ENCODE assay signal across 2 cellular contexts in the genomic region with DNA sequence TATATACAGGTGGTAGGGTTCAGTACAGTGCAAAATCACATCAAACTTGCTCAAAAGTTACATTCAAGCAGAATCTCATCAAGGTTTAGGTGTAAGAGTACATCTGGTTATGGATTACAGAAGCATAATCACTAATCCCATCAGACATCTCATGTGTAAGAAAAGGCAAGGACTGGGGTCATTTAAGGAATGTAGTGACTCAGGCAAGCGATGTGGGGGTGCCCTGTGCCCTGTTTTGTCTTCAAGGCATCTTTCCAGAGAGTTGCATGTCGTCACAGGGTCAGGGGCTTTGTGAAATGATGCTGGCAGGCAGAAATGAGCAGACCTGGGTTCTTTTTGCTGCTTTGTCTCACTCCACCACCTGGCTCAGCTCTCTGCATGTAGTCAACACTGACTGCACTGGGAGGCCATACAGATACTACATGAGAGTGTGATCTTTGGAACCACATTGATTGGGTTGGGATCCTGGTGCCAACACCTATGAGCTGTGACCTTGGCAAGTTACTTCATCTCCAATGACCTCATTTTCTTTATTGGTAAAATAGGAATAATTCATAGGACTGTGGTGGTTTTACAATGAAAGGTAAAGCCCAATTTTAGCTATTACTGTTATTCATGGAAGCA.
A peak's percentile ranks its signal among the peaks of the same experiment; 100 is the strongest.
TF ChIP-seq lines count a peak whose summit lies in the region.

No MANE protein-coding gene starts in this region.

TF ChIP-seq in HepG2, 621 proteins besides CTCF, POLR2A, EP300 and RAD21 (continues in another document):
- TF ChIP-seq, protein P1, sequence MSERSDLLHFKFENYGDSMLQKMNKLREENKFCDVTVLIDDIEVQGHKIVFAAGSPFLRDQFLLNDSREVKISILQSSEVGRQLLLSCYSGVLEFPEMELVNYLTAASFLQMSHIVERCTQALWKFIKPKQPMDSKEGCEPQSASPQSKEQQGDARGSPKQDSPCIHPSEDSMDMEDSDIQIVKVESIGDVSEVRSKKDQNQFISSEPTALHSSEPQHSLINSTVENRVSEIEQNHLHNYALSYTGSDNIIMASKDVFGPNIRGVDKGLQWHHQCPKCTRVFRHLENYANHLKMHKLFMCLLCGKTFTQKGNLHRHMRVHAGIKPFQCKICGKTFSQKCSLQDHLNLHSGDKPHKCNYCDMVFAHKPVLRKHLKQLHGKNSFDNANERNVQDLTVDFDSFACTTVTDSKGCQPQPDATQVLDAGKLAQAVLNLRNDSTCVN (CRISPR knock-in tag; IDR thresholded peaks at IDR 0.05; ENCODE audit: borderline replicate concordance): no peak
- TF ChIP-seq ZNF644 (CRISPR knock-in tag; IDR thresholded peaks at IDR 0.05; ENCODE audit: low read depth) (peak; percentile 87), RARA (CRISPR knock-in tag; IDR thresholded peaks at IDR 0.05) (0 out of 2 replicates have a peak, but pooled peaks have one; percentile 28)
- TF ChIP-seq, protein P2, sequence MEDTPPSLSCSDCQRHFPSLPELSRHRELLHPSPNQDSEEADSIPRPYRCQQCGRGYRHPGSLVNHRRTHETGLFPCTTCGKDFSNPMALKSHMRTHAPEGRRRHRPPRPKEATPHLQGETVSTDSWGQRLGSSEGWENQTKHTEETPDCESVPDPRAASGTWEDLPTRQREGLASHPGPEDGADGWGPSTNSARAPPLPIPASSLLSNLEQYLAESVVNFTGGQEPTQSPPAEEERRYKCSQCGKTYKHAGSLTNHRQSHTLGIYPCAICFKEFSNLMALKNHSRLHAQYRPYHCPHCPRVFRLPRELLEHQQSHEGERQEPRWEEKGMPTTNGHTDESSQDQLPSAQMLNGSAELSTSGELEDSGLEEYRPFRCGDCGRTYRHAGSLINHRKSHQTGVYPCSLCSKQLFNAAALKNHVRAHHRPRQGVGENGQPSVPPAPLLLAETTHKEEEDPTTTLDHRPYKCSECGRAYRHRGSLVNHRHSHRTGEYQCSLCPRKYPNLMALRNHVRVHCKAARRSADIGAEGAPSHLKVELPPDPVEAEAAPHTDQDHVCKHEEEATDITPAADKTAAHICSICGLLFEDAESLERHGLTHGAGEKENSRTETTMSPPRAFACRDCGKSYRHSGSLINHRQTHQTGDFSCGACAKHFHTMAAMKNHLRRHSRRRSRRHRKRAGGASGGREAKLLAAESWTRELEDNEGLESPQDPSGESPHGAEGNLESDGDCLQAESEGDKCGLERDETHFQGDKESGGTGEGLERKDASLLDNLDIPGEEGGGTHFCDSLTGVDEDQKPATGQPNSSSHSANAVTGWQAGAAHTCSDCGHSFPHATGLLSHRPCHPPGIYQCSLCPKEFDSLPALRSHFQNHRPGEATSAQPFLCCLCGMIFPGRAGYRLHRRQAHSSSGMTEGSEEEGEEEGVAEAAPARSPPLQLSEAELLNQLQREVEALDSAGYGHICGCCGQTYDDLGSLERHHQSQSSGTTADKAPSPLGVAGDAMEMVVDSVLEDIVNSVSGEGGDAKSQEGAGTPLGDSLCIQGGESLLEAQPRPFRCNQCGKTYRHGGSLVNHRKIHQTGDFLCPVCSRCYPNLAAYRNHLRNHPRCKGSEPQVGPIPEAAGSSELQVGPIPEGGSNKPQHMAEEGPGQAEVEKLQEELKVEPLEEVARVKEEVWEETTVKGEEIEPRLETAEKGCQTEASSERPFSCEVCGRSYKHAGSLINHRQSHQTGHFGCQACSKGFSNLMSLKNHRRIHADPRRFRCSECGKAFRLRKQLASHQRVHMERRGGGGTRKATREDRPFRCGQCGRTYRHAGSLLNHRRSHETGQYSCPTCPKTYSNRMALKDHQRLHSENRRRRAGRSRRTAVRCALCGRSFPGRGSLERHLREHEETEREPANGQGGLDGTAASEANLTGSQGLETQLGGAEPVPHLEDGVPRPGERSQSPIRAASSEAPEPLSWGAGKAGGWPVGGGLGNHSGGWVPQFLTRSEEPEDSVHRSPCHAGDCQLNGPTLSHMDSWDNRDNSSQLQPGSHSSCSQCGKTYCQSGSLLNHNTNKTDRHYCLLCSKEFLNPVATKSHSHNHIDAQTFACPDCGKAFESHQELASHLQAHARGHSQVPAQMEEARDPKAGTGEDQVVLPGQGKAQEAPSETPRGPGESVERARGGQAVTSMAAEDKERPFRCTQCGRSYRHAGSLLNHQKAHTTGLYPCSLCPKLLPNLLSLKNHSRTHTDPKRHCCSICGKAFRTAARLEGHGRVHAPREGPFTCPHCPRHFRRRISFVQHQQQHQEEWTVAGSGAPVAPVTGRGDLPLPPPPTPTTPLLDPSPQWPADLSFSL (CRISPR knock-in tag; IDR thresholded peaks at IDR 0.05): no peak

TF ChIP-seq in SK-N-SH treated with all-trans-retinoic acid at 6 μM for 48 hours, 23 proteins besides CTCF, POLR2A, EP300 and RAD21:
- no peak for TF ChIP-seq PPARA (CRISPR knock-in tag; IDR thresholded peaks at IDR 0.05; ENCODE audit: borderline replicate concordance)
- no peak for TF ChIP-seq ZFP3 (CRISPR knock-in tag; IDR thresholded peaks at IDR 0.05)
- TF ChIP-seq, protein P3, sequence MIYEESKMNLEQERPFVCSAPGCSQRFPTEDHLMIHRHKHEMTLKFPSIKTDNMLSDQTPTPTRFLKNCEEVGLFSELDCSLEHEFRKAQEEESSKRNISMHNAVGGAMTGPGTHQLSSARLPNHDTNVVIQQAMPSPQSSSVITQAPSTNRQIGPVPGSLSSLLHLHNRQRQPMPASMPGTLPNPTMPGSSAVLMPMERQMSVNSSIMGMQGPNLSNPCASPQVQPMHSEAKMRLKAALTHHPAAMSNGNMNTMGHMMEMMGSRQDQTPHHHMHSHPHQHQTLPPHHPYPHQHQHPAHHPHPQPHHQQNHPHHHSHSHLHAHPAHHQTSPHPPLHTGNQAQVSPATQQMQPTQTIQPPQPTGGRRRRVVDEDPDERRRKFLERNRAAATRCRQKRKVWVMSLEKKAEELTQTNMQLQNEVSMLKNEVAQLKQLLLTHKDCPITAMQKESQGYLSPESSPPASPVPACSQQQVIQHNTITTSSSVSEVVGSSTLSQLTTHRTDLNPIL (CRISPR knock-in tag; IDR thresholded peaks at IDR 0.05; ENCODE audit: low read depth): no peak
- no peak for TF ChIP-seq TOX (CRISPR knock-in tag; IDR thresholded peaks at IDR 0.05; ENCODE audit: borderline replicate concordance)
- TF ChIP-seq GLIS3 (CRISPR knock-in tag; IDR thresholded peaks at IDR 0.05): no peak
- TF ChIP-seq OSR1 (CRISPR knock-in tag; IDR thresholded peaks at IDR 0.05): no peak
- TF ChIP-seq, protein P4, sequence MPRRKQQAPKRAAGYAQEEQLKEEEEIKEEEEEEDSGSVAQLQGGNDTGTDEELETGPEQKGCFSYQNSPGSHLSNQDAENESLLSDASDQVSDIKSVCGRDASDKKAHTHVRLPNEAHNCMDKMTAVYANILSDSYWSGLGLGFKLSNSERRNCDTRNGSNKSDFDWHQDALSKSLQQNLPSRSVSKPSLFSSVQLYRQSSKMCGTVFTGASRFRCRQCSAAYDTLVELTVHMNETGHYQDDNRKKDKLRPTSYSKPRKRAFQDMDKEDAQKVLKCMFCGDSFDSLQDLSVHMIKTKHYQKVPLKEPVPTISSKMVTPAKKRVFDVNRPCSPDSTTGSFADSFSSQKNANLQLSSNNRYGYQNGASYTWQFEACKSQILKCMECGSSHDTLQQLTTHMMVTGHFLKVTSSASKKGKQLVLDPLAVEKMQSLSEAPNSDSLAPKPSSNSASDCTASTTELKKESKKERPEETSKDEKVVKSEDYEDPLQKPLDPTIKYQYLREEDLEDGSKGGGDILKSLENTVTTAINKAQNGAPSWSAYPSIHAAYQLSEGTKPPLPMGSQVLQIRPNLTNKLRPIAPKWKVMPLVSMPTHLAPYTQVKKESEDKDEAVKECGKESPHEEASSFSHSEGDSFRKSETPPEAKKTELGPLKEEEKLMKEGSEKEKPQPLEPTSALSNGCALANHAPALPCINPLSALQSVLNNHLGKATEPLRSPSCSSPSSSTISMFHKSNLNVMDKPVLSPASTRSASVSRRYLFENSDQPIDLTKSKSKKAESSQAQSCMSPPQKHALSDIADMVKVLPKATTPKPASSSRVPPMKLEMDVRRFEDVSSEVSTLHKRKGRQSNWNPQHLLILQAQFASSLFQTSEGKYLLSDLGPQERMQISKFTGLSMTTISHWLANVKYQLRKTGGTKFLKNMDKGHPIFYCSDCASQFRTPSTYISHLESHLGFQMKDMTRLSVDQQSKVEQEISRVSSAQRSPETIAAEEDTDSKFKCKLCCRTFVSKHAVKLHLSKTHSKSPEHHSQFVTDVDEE (CRISPR knock-in tag; IDR thresholded peaks at IDR 0.05): no peak
- no peak for TF ChIP-seq ZNF565 (CRISPR knock-in tag; conservative IDR thresholded peaks at IDR 0.05; ENCODE audit: low read depth)
- no peak for TF ChIP-seq ISL1 (CRISPR knock-in tag; IDR thresholded peaks at IDR 0.05)
- TF ChIP-seq ESRRG (CRISPR knock-in tag; IDR thresholded peaks at IDR 0.05): no peak
- TF ChIP-seq CSDC2 (CRISPR knock-in tag; IDR thresholded peaks at IDR 0.05): no peak
- TF ChIP-seq ZNF8 (CRISPR knock-in tag; IDR thresholded peaks at IDR 0.05): no peak
- TF ChIP-seq RARB (CRISPR knock-in tag; IDR thresholded peaks at IDR 0.05): no peak
- TF ChIP-seq BACH2 (CRISPR knock-in tag; IDR thresholded peaks at IDR 0.05; ENCODE audit: borderline replicate concordance): no peak
- TF ChIP-seq, protein P5, sequence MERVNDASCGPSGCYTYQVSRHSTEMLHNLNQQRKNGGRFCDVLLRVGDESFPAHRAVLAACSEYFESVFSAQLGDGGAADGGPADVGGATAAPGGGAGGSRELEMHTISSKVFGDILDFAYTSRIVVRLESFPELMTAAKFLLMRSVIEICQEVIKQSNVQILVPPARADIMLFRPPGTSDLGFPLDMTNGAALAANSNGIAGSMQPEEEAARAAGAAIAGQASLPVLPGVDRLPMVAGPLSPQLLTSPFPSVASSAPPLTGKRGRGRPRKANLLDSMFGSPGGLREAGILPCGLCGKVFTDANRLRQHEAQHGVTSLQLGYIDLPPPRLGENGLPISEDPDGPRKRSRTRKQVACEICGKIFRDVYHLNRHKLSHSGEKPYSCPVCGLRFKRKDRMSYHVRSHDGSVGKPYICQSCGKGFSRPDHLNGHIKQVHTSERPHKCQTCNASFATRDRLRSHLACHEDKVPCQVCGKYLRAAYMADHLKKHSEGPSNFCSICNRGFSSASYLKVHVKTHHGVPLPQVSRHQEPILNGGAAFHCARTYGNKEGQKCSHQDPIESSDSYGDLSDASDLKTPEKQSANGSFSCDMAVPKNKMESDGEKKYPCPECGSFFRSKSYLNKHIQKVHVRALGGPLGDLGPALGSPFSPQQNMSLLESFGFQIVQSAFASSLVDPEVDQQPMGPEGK (CRISPR knock-in tag; IDR thresholded peaks at IDR 0.05; ENCODE audit: borderline replicate concordance): no peak
- TF ChIP-seq, protein P6, sequence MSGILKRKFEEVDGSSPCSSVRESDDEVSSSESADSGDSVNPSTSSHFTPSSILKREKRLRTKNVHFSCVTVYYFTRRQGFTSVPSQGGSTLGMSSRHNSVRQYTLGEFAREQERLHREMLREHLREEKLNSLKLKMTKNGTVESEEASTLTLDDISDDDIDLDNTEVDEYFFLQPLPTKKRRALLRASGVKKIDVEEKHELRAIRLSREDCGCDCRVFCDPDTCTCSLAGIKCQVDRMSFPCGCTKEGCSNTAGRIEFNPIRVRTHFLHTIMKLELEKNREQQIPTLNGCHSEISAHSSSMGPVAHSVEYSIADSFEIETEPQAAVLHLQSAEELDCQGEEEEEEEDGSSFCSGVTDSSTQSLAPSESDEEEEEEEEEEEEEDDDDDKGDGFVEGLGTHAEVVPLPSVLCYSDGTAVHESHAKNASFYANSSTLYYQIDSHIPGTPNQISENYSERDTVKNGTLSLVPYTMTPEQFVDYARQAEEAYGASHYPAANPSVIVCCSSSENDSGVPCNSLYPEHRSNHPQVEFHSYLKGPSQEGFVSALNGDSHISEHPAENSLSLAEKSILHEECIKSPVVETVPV (CRISPR knock-in tag; IDR thresholded peaks at IDR 0.05): no peak
- TF ChIP-seq SNAI2 (CRISPR knock-in tag; IDR thresholded peaks at IDR 0.05): no peak
- TF ChIP-seq, protein P7, sequence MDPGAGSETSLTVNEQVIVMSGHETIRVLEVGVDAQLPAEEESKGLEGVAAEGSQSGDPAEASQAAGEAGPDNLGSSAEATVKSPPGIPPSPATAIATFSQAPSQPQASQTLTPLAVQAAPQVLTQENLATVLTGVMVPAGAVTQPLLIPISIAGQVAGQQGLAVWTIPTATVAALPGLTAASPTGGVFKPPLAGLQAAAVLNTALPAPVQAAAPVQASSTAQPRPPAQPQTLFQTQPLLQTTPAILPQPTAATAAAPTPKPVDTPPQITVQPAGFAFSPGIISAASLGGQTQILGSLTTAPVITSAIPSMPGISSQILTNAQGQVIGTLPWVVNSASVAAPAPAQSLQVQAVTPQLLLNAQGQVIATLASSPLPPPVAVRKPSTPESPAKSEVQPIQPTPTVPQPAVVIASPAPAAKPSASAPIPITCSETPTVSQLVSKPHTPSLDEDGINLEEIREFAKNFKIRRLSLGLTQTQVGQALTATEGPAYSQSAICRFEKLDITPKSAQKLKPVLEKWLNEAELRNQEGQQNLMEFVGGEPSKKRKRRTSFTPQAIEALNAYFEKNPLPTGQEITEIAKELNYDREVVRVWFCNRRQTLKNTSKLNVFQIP (CRISPR knock-in tag; IDR thresholded peaks at IDR 0.05; ENCODE audit: borderline replicate concordance, low read depth): no peak
- no peak for TF ChIP-seq ZC3H10 (CRISPR knock-in tag; IDR thresholded peaks at IDR 0.05)
- TF ChIP-seq ZNF70 (CRISPR knock-in tag; IDR thresholded peaks at IDR 0.05): no peak
